1 cellular context compared by ENCODE assay signal in the genomic region with DNA sequence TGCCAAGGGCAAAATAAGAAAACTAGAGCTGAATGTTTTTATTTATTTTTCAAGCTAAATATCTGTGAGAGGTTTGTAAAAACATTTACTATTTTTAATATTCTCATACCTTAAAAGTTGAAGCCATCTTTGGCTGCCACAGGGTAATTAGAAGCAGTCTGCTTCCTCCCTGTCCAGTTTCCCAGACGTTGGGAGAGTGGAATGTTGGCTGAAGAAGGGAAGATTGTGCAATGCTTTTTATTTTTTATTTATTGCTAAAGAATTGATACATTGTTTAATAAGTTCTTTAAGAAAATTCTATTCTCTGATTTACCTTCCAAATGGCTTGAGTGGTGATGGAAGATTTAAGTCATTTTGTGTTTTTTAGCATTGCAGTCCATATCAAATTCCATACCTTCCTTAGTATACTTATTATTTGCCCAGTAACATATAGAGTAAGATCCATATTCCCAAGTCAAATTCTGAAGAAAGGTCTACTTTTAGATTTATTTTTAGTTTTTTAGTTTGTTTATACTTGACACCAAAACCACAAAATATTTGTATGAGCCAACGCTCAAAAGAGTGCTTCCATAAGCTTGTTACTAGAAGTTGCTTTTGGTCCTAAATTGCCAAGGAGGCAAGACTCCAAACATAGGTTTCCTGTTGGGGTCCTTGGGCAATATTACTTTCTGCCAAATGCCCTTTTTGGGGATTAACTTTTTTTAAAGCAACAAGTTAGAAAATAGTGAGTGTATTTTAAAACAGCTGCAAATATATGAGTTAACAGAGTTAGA.
TF ChIP-seq lines count a peak whose summit lies in the region.

No MANE protein-coding gene starts in this region.

TF ChIP-seq in IMR-90, 13 proteins besides CTCF, POLR2A, EP300 and RAD21 (continued from another document):
- TF ChIP-seq MAFK (IDR thresholded peaks at IDR 0.05; ENCODE audit: low read depth, low read length) (no peak), CEBPB (IDR thresholded peaks at IDR 0.05; ENCODE audit: low read depth, low read length) (peak; percentile 93), FOS (IDR thresholded peaks at IDR 0.05; ENCODE audit: low read depth, low read length) (no peak)
